8 cellular contexts compared by ENCODE assay signal in the genomic region with DNA sequence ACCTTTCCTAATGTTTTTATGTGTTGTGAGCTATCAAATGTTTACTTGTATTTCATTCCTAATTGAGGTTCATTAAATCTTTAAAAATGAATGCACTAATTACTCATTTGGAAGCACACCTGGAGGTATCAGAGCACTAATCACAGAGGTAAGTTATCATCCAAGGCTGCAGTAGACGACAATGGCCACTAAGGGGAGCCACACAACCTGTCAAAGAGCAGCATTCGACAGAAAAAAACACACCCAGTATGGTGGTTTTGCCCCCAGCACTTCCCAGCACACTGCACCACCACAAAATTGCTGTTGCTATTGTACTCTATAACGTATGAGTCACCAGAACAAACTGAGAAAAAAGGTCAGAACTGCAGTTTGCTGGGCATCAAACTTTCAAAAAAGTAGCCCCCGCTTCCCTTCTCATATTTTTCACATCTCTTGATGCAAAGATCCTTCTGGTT.
DNase-seq lines count a peak whose midpoint lies in the region; ATAC-seq and TF ChIP-seq lines count a peak whose summit lies in the region.

No MANE protein-coding gene starts in this region.

- POLR2A ChIA-PET in activated CD8-positive, alpha-beta T cell treated with anti-CD3 and anti-CD28 coated beads, Interleukin-2, amount 10 ng/mL, durations not matched to agents 7 days and 5 days (lab: Charles Lee): no interaction called here

- H3K4me3 ChIP-seq in esophagus squamous epithelium (no peak overlapping the region), aorta (ENCODE audit: low read length in 2 of 2) (no peak overlapping the region)

- peaks cover 6% of the 10 kb centered on the region for H3K4me1 Mint-ChIP-seq in activated CD8-positive, alpha-beta T cell treated with anti-CD3 and anti-CD28 coated beads, Interleukin-2, amount 10 ng/mL, durations not matched to agents 7 days and 5 days (ENCODE audit: low read depth)
- H3K4me1 Mint-ChIP-seq in neural crest cell: peaks cover 10% of the 10 kb centered on the region

- WGBS in esophagus squamous epithelium, 2 donors: 8 to 14% methylated on average over 4 of the region's 4 CpGs
- 21 to 23% methylated on average over 4 of the region's 4 CpGs for WGBS in aorta, 2 donors

- peak; percentile 49 for DNase-seq in CD1c-positive myeloid dendritic cell (ENCODE audit: extremely low spot score)
- peak; percentile 32 for DNase-seq in NCI-H526 treated with DMSO at 0.1 percent for 48 hours (lab: John Stamatoyannopoulos, UW)
- DNase-seq in activated CD8-positive, alpha-beta T cell treated with anti-CD3 and anti-CD28 coated beads, Interleukin-2, amount 10 ng/mL, durations not matched to agents 7 days and 5 days: peak; percentile 65
- no peak for DNase-seq in esophagus squamous epithelium (lab: John Stamatoyannopoulos, UW)
- DNase-seq in neural crest cell (ENCODE audit: low read depth, low spot score): peak; percentile 63
- no peak for DNase-seq in aorta

- H3K36me3 Mint-ChIP-seq in activated CD8-positive, alpha-beta T cell treated with anti-CD3 and anti-CD28 coated beads, Interleukin-2, amount 10 ng/mL, durations not matched to agents 7 days and 5 days (ENCODE audit: low read depth): no peaks in the 10 kb centered on the region
- no peaks in the 10 kb centered on the region for H3K36me3 Mint-ChIP-seq in neural crest cell (ENCODE audit: low read depth)

- intact Hi-C loops in esophagus squamous epithelium (cut with DNase I) (loop anchor here (10.0 kb wide), 1 partner anchor 192 kb away; no protein-coding TSS in a partner anchor), aorta (cut with DNase I) (loop anchor here (2.0 to 10.0 kb wide), 4 partner anchors 200 to 635 kb away; a partner anchor contains a TSS)

- no peak overlapping the region for H3K27ac Mint-ChIP-seq in activated CD8-positive, alpha-beta T cell treated with anti-CD3 and anti-CD28 coated beads, Interleukin-2, amount 10 ng/mL, durations not matched to agents 7 days and 5 days
- H3K27ac Mint-ChIP-seq in neural crest cell (ENCODE audit: unreplicated experiment): no peak overlapping the region

- peaks cover 9% of the 10 kb centered on the region for H3K27me3 Mint-ChIP-seq in activated CD8-positive, alpha-beta T cell treated with anti-CD3 and anti-CD28 coated beads, Interleukin-2, amount 10 ng/mL, durations not matched to agents 7 days and 5 days (ENCODE audit: low read depth)
- peaks cover 3% of the 10 kb centered on the region for H3K27me3 Mint-ChIP-seq in neural crest cell (ENCODE audit: low read depth)

- no peak for TF ChIP-seq POLR2A in esophagus squamous epithelium (IDR thresholded peaks at IDR 0.05)

- TF ChIP-seq CTCF in esophagus squamous epithelium (IDR thresholded peaks at IDR 0.05): peak in 5 of 6 experiments; percentile 72 to 86 (median 81)
- TF ChIP-seq CTCF in neural crest cell (conservative IDR thresholded peaks at IDR 0.05): peak; percentile 96

- H3K27ac ChIP-seq in esophagus squamous epithelium (no peak overlapping the region), aorta (ENCODE audit: low read depth in 1 of 2, low read length in 2 of 2) (no peak overlapping the region)

- no peak overlapping the region for H3K4me3 Mint-ChIP-seq in activated CD8-positive, alpha-beta T cell treated with anti-CD3 and anti-CD28 coated beads, Interleukin-2, amount 10 ng/mL, durations not matched to agents 7 days and 5 days
- no peak overlapping the region for H3K4me3 Mint-ChIP-seq in neural crest cell

- H3K4me1 ChIP-seq in esophagus squamous epithelium (peaks cover 0 to 14% (median 7%) of the 10 kb centered on the region in 3 donors), aorta (ENCODE audit: control insufficient read depth in 1 of 2, insufficient read depth in 2 of 2, low read length in 2 of 2) (no peaks in the 10 kb centered on the region)

- peaks cover 0 to 23% (median 0%) of the 10 kb centered on the region in 4 donors for H3K27me3 ChIP-seq in esophagus squamous epithelium
- H3K27me3 ChIP-seq in aorta (ENCODE audit: control insufficient read depth in 1 of 2, insufficient read depth in 2 of 2, low read length in 1 of 2): no peaks in the 10 kb centered on the region

- no peaks in the 10 kb centered on the region for H3K9me3 Mint-ChIP-seq in activated CD8-positive, alpha-beta T cell treated with anti-CD3 and anti-CD28 coated beads, Interleukin-2, amount 10 ng/mL, durations not matched to agents 7 days and 5 days (ENCODE audit: insufficient read depth)
- peaks cover 12% of the 10 kb centered on the region for H3K9me3 Mint-ChIP-seq in neural crest cell

- H3K36me3 ChIP-seq in esophagus squamous epithelium (no peaks in the 10 kb centered on the region), aorta (ENCODE audit: control insufficient read depth in 1 of 2, insufficient read depth in 2 of 2, low read length in 1 of 2) (no peaks in the 10 kb centered on the region)

- ATAC-seq in GM18907 (IDR thresholded peaks at IDR 0.05; ENCODE audit: unreplicated experiment): peak; percentile 86
- ATAC-seq in HG03342 (IDR thresholded peaks at IDR 0.05; ENCODE audit: unreplicated experiment): peak; percentile 78
- ATAC-seq in activated CD8-positive, alpha-beta T cell treated with anti-CD3 and anti-CD28 coated beads, Interleukin-2, amount 10 ng/mL, durations not matched to agents 7 days and 5 days: peak; percentile 79
- peak; percentile 88 for ATAC-seq in aorta (ENCODE audit: low FRiP score)

- H3K9me3 ChIP-seq in esophagus squamous epithelium (no peaks in the 10 kb centered on the region), aorta (ENCODE audit: control insufficient read depth, low read length) (no peaks in the 10 kb centered on the region)

- CTCF ChIA-PET in activated CD8-positive, alpha-beta T cell treated with anti-CD3 and anti-CD28 coated beads, Interleukin-2, amount 10 ng/mL, durations not matched to agents 7 days and 5 days (lab: Charles Lee): interaction anchor here (0.7 to 1.5 kb wide), 8 partner anchors 16 to 634 kb away, joined by 3 to 9 read pairs (median 4); no protein-coding TSS in a partner anchor

Comparison
In these comparisons a context has a peak if more than half of its experiments do, and no peak if none do; other contexts are left out.
1. DNase-seq: peak in CD1c-positive myeloid dendritic cell (single experiment), NCI-H526 treated with DMSO at 0.1 percent for 48 hours (single experiment), activated CD8-positive, alpha-beta T cell treated with anti-CD3 and anti-CD28 coated beads, Interleukin-2, amount 10 ng/mL, durations not matched to agents 7 days and 5 days (single experiment) and neural crest cell (single experiment); none in esophagus squamous epithelium (single experiment) and aorta (0 of 2).
2. Peak in every context shown above with its lines, with median percentiles within 50 percentile points of each other: ATAC-seq.